ENCODE assay signal across 26 cellular contexts in genomic region chr13:86974995-86975328, GRCh38.
A peak's percentile ranks its signal among the peaks of the same experiment; 100 is the strongest.
DNase-seq lines count a peak whose midpoint lies in the region; ATAC-seq and TF ChIP-seq lines count a peak whose summit lies in the region.
"Had no signal": no experiment of that assay in that cellular context is flagged by ENCODE, and none has a peak within 500 bp of the region (broad histone marks: within the 10 kb centered on the region; RNA-seq: fewer than 3 reads in every experiment).

No MANE protein-coding gene starts in this region.

- H3K36me3 Mint-ChIP-seq in WTC11: no peaks in the 10 kb centered on the region
- H3K36me3 Mint-ChIP-seq in glutamatergic neuron (ENCODE audit: unreplicated experiment): no peaks in the 10 kb centered on the region
- H3K36me3 Mint-ChIP-seq: CD14-positive monocyte, memory B cell, natural killer cell had no signal

- DNase-seq in NCI-H82 (lab: John Stamatoyannopoulos, UW) (peak; percentile 32), NCI-H82 treated with DMSO at 0.1 percent for 48 hours (lab: John Stamatoyannopoulos, UW; ENCODE audit: unreplicated experiment) (no peak), WTC11 (ENCODE audit: low spot score) (peak; percentile 11), iPS DF 19.7 (ENCODE audit: low read depth, low spot score) (peak; percentile 5), retinal pigment epithelial cell (ENCODE audit: low read depth) (no peak), glutamatergic neuron (no peak)
- DNase-seq: 8988T; activated CD4-positive, alpha-beta T cell treated with anti-CD3 and anti-CD28 coated beads, Interleukin-2, amount 10 ng/mL, durations not matched to agents 7 days and 5 days; activated CD8-positive, alpha-beta memory T cell treated with anti-CD3 and anti-CD28 coated beads, Interleukin-2, amount 50 U/mL, for 48 hours; activated naive CD4-positive, alpha-beta T cell; amygdala; DMS 273 treated with DMSO at 0.1 percent for 48 hours; effector memory CD4-positive, alpha-beta T cell; heart right ventricle; MG63; natural killer cell; NCI-H1694; NCI-H345; SHP77; stimulated activated naive CD8-positive, alpha-beta T cell treated with anti-CD3 and anti-CD28 coated beads, Interleukin-15, amount 100 ng/mL, for 72 hours had no signal

- no peak overlapping the region for H3K27ac Mint-ChIP-seq in WTC11
- no peak overlapping the region for H3K27ac Mint-ChIP-seq in glutamatergic neuron (ENCODE audit: unreplicated experiment)
- H3K27ac Mint-ChIP-seq: activated CD4-positive, alpha-beta T cell treated with anti-CD3 and anti-CD28 coated beads, Interleukin-2, amount 10 ng/mL, durations not matched to agents 7 days and 5 days; CD14-positive monocyte; memory B cell; natural killer cell; stimulated activated naive CD8-positive, alpha-beta T cell treated with anti-CD3 and anti-CD28 coated beads, Interleukin-15, amount 100 ng/mL, for 72 hours had no signal

- TF ChIP-seq POLR2A in GM18505 (IDR thresholded peaks at IDR 0.05; ENCODE audit: borderline replicate concordance, extremely low read depth, insufficient read depth, insufficient read length): no peak

- no peak overlapping the region for H3K4me3 ChIP-seq in retinal pigment epithelial cell (ENCODE audit: low read length)
- H3K4me3 ChIP-seq: GM12878, heart right ventricle, MG63, upper lobe of left lung had no signal

- H3K27me3 Mint-ChIP-seq in WTC11 (ENCODE audit: low read depth) (no peaks in the 10 kb centered on the region), glutamatergic neuron (ENCODE audit: unreplicated experiment) (no peaks in the 10 kb centered on the region)
- H3K27me3 Mint-ChIP-seq: activated CD4-positive, alpha-beta T cell treated with anti-CD3 and anti-CD28 coated beads, Interleukin-2, amount 10 ng/mL, durations not matched to agents 7 days and 5 days; memory B cell; stimulated activated naive CD8-positive, alpha-beta T cell treated with anti-CD3 and anti-CD28 coated beads, Interleukin-15, amount 100 ng/mL, for 72 hours had no signal

- H3K4me3 Mint-ChIP-seq in WTC11: no peak overlapping the region
- H3K4me3 Mint-ChIP-seq in glutamatergic neuron (ENCODE audit: unreplicated experiment): no peak overlapping the region
- H3K4me3 Mint-ChIP-seq: activated CD4-positive, alpha-beta T cell treated with anti-CD3 and anti-CD28 coated beads, Interleukin-2, amount 10 ng/mL, durations not matched to agents 7 days and 5 days; CD14-positive monocyte; memory B cell; natural killer cell; stimulated activated naive CD8-positive, alpha-beta T cell treated with anti-CD3 and anti-CD28 coated beads, Interleukin-15, amount 100 ng/mL, for 72 hours had no signal

- H3K4me1 Mint-ChIP-seq in WTC11: peaks cover 12% of the 10 kb centered on the region
- H3K4me1 Mint-ChIP-seq in glutamatergic neuron (ENCODE audit: low read depth, unreplicated experiment): no peaks in the 10 kb centered on the region
- H3K4me1 Mint-ChIP-seq: activated CD4-positive, alpha-beta T cell treated with anti-CD3 and anti-CD28 coated beads, Interleukin-2, amount 10 ng/mL, durations not matched to agents 7 days and 5 days; CD14-positive monocyte; memory B cell; natural killer cell; stimulated activated naive CD8-positive, alpha-beta T cell treated with anti-CD3 and anti-CD28 coated beads, Interleukin-15, amount 100 ng/mL, for 72 hours had no signal

- CTCF ChIA-PET in WTC11 (lab: Charles Lee): interaction anchor here (0.8 to 1.3 kb wide), 5 partner anchors 12 to 299 kb away, joined by 3 to 8 read pairs (median 4); no protein-coding TSS in a partner anchor

- ATAC-seq in WTC11 (peak; percentile 88), GM18505 (IDR thresholded peaks at IDR 0.05; ENCODE audit: unreplicated experiment) (no peak), HG03469 (IDR thresholded peaks at IDR 0.05; ENCODE audit: unreplicated experiment) (no peak)
- ATAC-seq: GM12878; heart right ventricle; natural killer cell; stimulated activated naive CD8-positive, alpha-beta T cell treated with anti-CD3 and anti-CD28 coated beads, Interleukin-15, amount 100 ng/mL, for 72 hours had no signal

- POLR2A ChIA-PET in WTC11 (lab: Charles Lee): no interaction called here

- no peaks in the 10 kb centered on the region for H3K9me3 Mint-ChIP-seq in WTC11
- H3K9me3 Mint-ChIP-seq in glutamatergic neuron (ENCODE audit: unreplicated experiment): no peaks in the 10 kb centered on the region
- H3K9me3 Mint-ChIP-seq: activated CD4-positive, alpha-beta T cell treated with anti-CD3 and anti-CD28 coated beads, Interleukin-2, amount 10 ng/mL, durations not matched to agents 7 days and 5 days; CD14-positive monocyte had no signal

- TF ChIP-seq CTCF in WTC11 (IDR thresholded peaks at IDR 0.05) (no peak), retinal pigment epithelial cell (conservative IDR thresholded peaks at IDR 0.05; ENCODE audit: low read depth, low read length) (peak; percentile 26), glutamatergic neuron (IDR thresholded peaks at IDR 0.05; ENCODE audit: partially characterized antibody, unreplicated experiment) (no peak)

TF ChIP-seq in WTC11, 78 proteins besides CTCF, POLR2A, EP300 and RAD21:
- TF ChIP-seq ZNF671 (CRISPR knock-in tag; IDR thresholded peaks at IDR 0.05) (no peak), RELA (CRISPR knock-in tag; IDR thresholded peaks at IDR 0.05; ENCODE audit: borderline replicate concordance) (no peak), ZNF423 (CRISPR knock-in tag; IDR thresholded peaks at IDR 0.05) (no peak), ZNF121 (CRISPR knock-in tag; IDR thresholded peaks at IDR 0.05) (no peak), E2F1 (CRISPR knock-in tag; IDR thresholded peaks at IDR 0.05) (no peak), JUN (CRISPR knock-in tag; IDR thresholded peaks at IDR 0.05) (no peak), ZNF232 (CRISPR knock-in tag; IDR thresholded peaks at IDR 0.05) (no peak), TCF7 (CRISPR knock-in tag; IDR thresholded peaks at IDR 0.05; ENCODE audit: low read depth) (no peak), MLX (CRISPR knock-in tag; IDR thresholded peaks at IDR 0.05) (no peak)

Comparison
In these comparisons a context has a peak if more than half of its experiments do, and no peak if none do; other contexts are left out.
1. DNase-seq: peak in NCI-H82 (single experiment), WTC11 (single experiment) and iPS DF 19.7 (single experiment); none in NCI-H82 treated with DMSO at 0.1 percent for 48 hours (single experiment), retinal pigment epithelial cell (single experiment) and glutamatergic neuron (single experiment).